ENCODE assay signal across 37 cellular contexts in genomic region chr16:72902276-72902675, GRCh38.
"Had no signal": no experiment of that assay in that cellular context is flagged by ENCODE, and none has a peak within 500 bp of the region (broad histone marks: within the 10 kb centered on the region; RNA-seq: fewer than 3 reads in every experiment).

No MANE protein-coding gene starts in this region.

- H3K9me3 ChIP-seq: adrenal gland, body of pancreas, breast epithelium, Peyer's patch had no signal

- H3K4me1 Mint-ChIP-seq: activated CD4-positive, alpha-beta memory T cell treated with anti-CD3 and anti-CD28 coated beads, Interleukin-2, amount 10 ng/mL, durations not matched to agents 7 days and 5 days; activated CD8-positive, alpha-beta memory T cell treated with anti-CD3 and anti-CD28 coated beads, Interleukin-2, amount 10 ng/mL, durations not matched to agents 7 days and 5 days; activated naive CD4-positive, alpha-beta T cell treated with anti-CD3 and anti-CD28 coated beads, Interleukin-2, amount 50 U/mL, for 24 hours had no signal

- DNase-seq: activated CD4-positive, alpha-beta memory T cell treated with anti-CD3 and anti-CD28 coated beads, Interleukin-2, amount 10 ng/mL, durations not matched to agents 7 days and 5 days; activated CD4-positive, alpha-beta T cell treated with anti-CD3 and anti-CD28 coated beads for 1 hour; activated CD4-positive, alpha-beta T cell treated with anti-CD3 and anti-CD28 coated beads for 48 hours; activated CD4-positive, CD25-positive, alpha-beta regulatory T cell; activated CD8-positive, alpha-beta memory T cell treated with anti-CD3 and anti-CD28 coated beads for 24 hours; activated CD8-positive, alpha-beta memory T cell treated with anti-CD3 and anti-CD28 coated beads, Interleukin-2, amount 10 ng/mL, durations not matched to agents 7 days and 5 days; activated CD8-positive, alpha-beta memory T cell treated with anti-CD3 and anti-CD28 coated beads, Interleukin-2, amount 50 U/mL, for 48 hours; activated effector memory CD4-positive, alpha-beta T cell treated with anti-CD3 and anti-CD28 coated beads, Interleukin-2, amount 50 U/mL, for 16 hours; activated naive CD4-positive, alpha-beta T cell; activated T-cell treated with anti-CD3 and anti-CD28 coated beads, Interleukin-2, amount 50 U/mL, for 72 hours; adrenal gland; body of pancreas; NCI-H1092 treated with DMSO at 0.1 percent for 48 hours; NCI-H1417; NCI-H146; NCI-H187; NCI-H2029 treated with DMSO at 0.1 percent for 48 hours; NCI-H2107; NCI-H2171; NCI-H2227 treated with DMSO at 0.1 percent for 48 hours; NCI-H510A treated with DMSO at 0.1 percent for 48 hours; NCI-H69; NK-92 treated with Interleukin-12 subunit alpha and Interleukin-12 subunit beta, amount 100 ng/mL, for 24 hours; PC-3; Peyer's patch; RPMI8226; SIG-M5; SW 1271; T-helper 1 cell; T-helper 2 cell; T-helper 9 cell; WERI-Rb-1 had no signal

- H3K4me3 ChIP-seq: adrenal gland, body of pancreas, breast epithelium, Peyer's patch had no signal

- H3K9me3 Mint-ChIP-seq: activated CD4-positive, alpha-beta memory T cell treated with anti-CD3 and anti-CD28 coated beads, Interleukin-2, amount 10 ng/mL, durations not matched to agents 7 days and 5 days; activated naive CD4-positive, alpha-beta T cell treated with anti-CD3 and anti-CD28 coated beads, Interleukin-2, amount 50 U/mL, for 24 hours; activated T-cell treated with anti-CD3 and anti-CD28 coated beads, Interleukin-2, amount 50 U/mL, for 72 hours; activated T-helper 17 cell treated with anti-CD3 and anti-CD28 coated beads, Interleukin-2, amount 50 U/mL, for 72 hours had no signal

- H3K36me3 ChIP-seq: adrenal gland, breast epithelium, Peyer's patch, WERI-Rb-1 had no signal

- H3K9ac ChIP-seq: KMS-11 had no signal

- H3K27me3 ChIP-seq: adrenal gland, body of pancreas, breast epithelium, Peyer's patch had no signal

- H3K4me3 Mint-ChIP-seq: activated CD4-positive, alpha-beta memory T cell treated with anti-CD3 and anti-CD28 coated beads, Interleukin-2, amount 10 ng/mL, durations not matched to agents 7 days and 5 days; activated CD8-positive, alpha-beta memory T cell treated with anti-CD3 and anti-CD28 coated beads, Interleukin-2, amount 10 ng/mL, durations not matched to agents 7 days and 5 days; activated naive CD4-positive, alpha-beta T cell treated with anti-CD3 and anti-CD28 coated beads, Interleukin-2, amount 50 U/mL, for 24 hours; activated T-cell treated with anti-CD3 and anti-CD28 coated beads, Interleukin-2, amount 50 U/mL, for 72 hours; activated T-helper 17 cell treated with anti-CD3 and anti-CD28 coated beads, Interleukin-2, amount 50 U/mL, for 72 hours had no signal

- FAIRE-seq: astrocyte had no signal

- H3K27me3 Mint-ChIP-seq: activated CD4-positive, alpha-beta memory T cell treated with anti-CD3 and anti-CD28 coated beads, Interleukin-2, amount 10 ng/mL, durations not matched to agents 7 days and 5 days; activated CD8-positive, alpha-beta memory T cell treated with anti-CD3 and anti-CD28 coated beads, Interleukin-2, amount 10 ng/mL, durations not matched to agents 7 days and 5 days; activated naive CD4-positive, alpha-beta T cell treated with anti-CD3 and anti-CD28 coated beads, Interleukin-2, amount 50 U/mL, for 24 hours had no signal

- H3K27ac ChIP-seq: adrenal gland, body of pancreas, breast epithelium, KMS-11, Peyer's patch, WERI-Rb-1 had no signal

- H3K27ac Mint-ChIP-seq: activated CD4-positive, alpha-beta memory T cell treated with anti-CD3 and anti-CD28 coated beads, Interleukin-2, amount 10 ng/mL, durations not matched to agents 7 days and 5 days; activated CD8-positive, alpha-beta memory T cell treated with anti-CD3 and anti-CD28 coated beads, Interleukin-2, amount 10 ng/mL, durations not matched to agents 7 days and 5 days; activated naive CD4-positive, alpha-beta T cell treated with anti-CD3 and anti-CD28 coated beads, Interleukin-2, amount 50 U/mL, for 24 hours; activated T-cell treated with anti-CD3 and anti-CD28 coated beads, Interleukin-2, amount 50 U/mL, for 72 hours; activated T-helper 17 cell treated with anti-CD3 and anti-CD28 coated beads, Interleukin-2, amount 50 U/mL, for 72 hours had no signal

- H3K36me3 Mint-ChIP-seq: activated CD8-positive, alpha-beta memory T cell treated with anti-CD3 and anti-CD28 coated beads, Interleukin-2, amount 10 ng/mL, durations not matched to agents 7 days and 5 days; activated naive CD4-positive, alpha-beta T cell treated with anti-CD3 and anti-CD28 coated beads, Interleukin-2, amount 50 U/mL, for 24 hours had no signal

- H3K4me1 ChIP-seq: body of pancreas, breast epithelium, Peyer's patch had no signal

- H3K4me2 ChIP-seq: KMS-11 had no signal
